In genomic region chr12:107130830-107131760, GRCh38 we compare ENCODE assay signal across 13 cellular contexts. TPM values are rescaled to one million over a fixed set of nuclear protein-coding genes. Genes with fewer than 3 reads are reported as not detected.
DNase-seq lines count a peak whose midpoint lies in the region; TF ChIP-seq lines count a peak whose summit lies in the region.
"Had no signal": no experiment of that assay in that cellular context is flagged by ENCODE, and none has a peak within 500 bp of the region (broad histone marks: within the 10 kb centered on the region; RNA-seq: fewer than 3 reads in every experiment).

No MANE protein-coding gene starts in this region.

- no peak overlapping the region for H3K14ac ChIP-seq in trophoblast cell (ENCODE audit: low read length)

- H3K23ac ChIP-seq in trophoblast cell (ENCODE audit: low read length): no peak overlapping the region

- H3K4me1 ChIP-seq in SK-N-SH (ENCODE audit: control insufficient read depth in 1 of 2, insufficient read depth in 2 of 2, low read depth in 1 of 2, low read length in 1 of 2): peaks cover 0 to 24% of the 10 kb centered on the region in 2 experiments; a peak in 2 of 4 replicates
- H3K4me1 ChIP-seq in trophoblast cell (ENCODE audit: control insufficient read depth in 1 of 2, insufficient read depth in 2 of 2, low read length in 2 of 2): no peaks in the 10 kb centered on the region
- no peaks in the 10 kb centered on the region for H3K4me1 ChIP-seq in ovary (ENCODE audit: insufficient read depth)
- H3K4me1 ChIP-seq: prostate gland had no signal

- no peaks in the 10 kb centered on the region for H3K27me3 ChIP-seq in SK-N-SH (ENCODE audit: insufficient read depth)
- no peaks in the 10 kb centered on the region for H3K27me3 ChIP-seq in trophoblast cell (ENCODE audit: insufficient read depth, low read length)
- H3K27me3 ChIP-seq in ovary: no peaks in the 10 kb centered on the region

- no peaks in the 10 kb centered on the region for H3F3A ChIP-seq in SK-N-SH (replicated peaks; ENCODE audit: insufficient read depth)

- H2AFZ ChIP-seq in SK-N-SH (ENCODE audit: low read depth) (no peak overlapping the region), trophoblast cell (ENCODE audit: insufficient read depth, low read length, poor library complexity) (no peak overlapping the region)

- peak overlapping the region in 1 of 2 experiments; percentile 76; a peak in 2 of 4 replicates for H3K27ac ChIP-seq in SK-N-SH (ENCODE audit: low read depth in 2 of 2, low read length in 1 of 2)
- no peak overlapping the region for H3K27ac ChIP-seq in trophoblast cell (ENCODE audit: low read depth, low read length)
- H3K27ac ChIP-seq in ovary: no peak overlapping the region
- H3K27ac ChIP-seq in coronary artery: no peak overlapping the region
- H3K27ac ChIP-seq: prostate gland had no signal

- H2BK5ac ChIP-seq in trophoblast cell (ENCODE audit: low read depth, low read length, poor library complexity): no peak overlapping the region

- WGBS in SK-N-SH (ENCODE audit: low lambda C conversion rate): 53% methylated on average over 6 of the region's 6 CpGs
- WGBS in trophoblast cell (ENCODE audit: extremely low coverage, insufficient coverage, insufficient read length): no CpG with 5 or more reads among the region's 6 CpGs
- 35 to 49% (median 43%) methylated on average over 6 of the region's 6 CpGs for WGBS in ovary, 3 donors

- H4K12ac ChIP-seq in trophoblast cell (ENCODE audit: low read depth, low read length): no peak overlapping the region

- peak; percentile 7; the same call in 1 of the 2 replicates for TF ChIP-seq RAD21 in SK-N-SH (IDR thresholded peaks at IDR 0.05; ENCODE audit: low read length)

- H3K4me2 ChIP-seq in SK-N-SH (no peak overlapping the region), trophoblast cell (ENCODE audit: low read length) (no peak overlapping the region)

- no peaks in the 10 kb centered on the region for H3K9me2 ChIP-seq in SK-N-SH

- DNase-seq in COLO668 (lab: John Stamatoyannopoulos, UW; ENCODE audit: unreplicated experiment) (peak; percentile 27), NCI-H1105 treated with DMSO at 0.1 percent for 48 hours (lab: John Stamatoyannopoulos, UW) (peak; percentile 99), NCI-H2171 (lab: John Stamatoyannopoulos, UW) (peak; percentile 53), SK-N-SH (peak; percentile 58), trophoblast cell (no peak), NCI-H526 treated with DMSO at 0.1 percent for 48 hours (lab: John Stamatoyannopoulos, UW) (no peak), ovary (no peak), coronary artery (ENCODE audit: low spot score) (no peak)
- DNase-seq: activated CD4-positive, alpha-beta T cell treated with anti-CD3 and anti-CD28 coated beads, Interleukin-2, amount 50 U/mL, for 4 hours; effector CD8-positive, alpha-beta T cell; left ventricle myocardium superior had no signal

- no peaks in the 10 kb centered on the region for H4K20me1 ChIP-seq in SK-N-SH (ENCODE audit: insufficient read depth)

- TF ChIP-seq EP300 in SK-N-SH (IDR thresholded peaks at IDR 0.05; ENCODE audit: borderline replicate concordance in 1 of 2, low read depth in 1 of 2, low read length in 1 of 2): peak in 1 of 2 experiments; percentile 83; a peak in 2 of 4 replicates
- TF ChIP-seq EP300 in ovary (IDR thresholded peaks at IDR 0.05): no peak

- CTCF ChIA-PET in SK-N-SH (lab: Yijun Ruan, JAX): interaction anchor here (0.6 to 13.4 kb wide), 90 partner anchors 9 to 754 kb away, joined by 3 to 361 read pairs (median 5); partner anchors contain the start of genes CRY1 and PWP1

- H2BK120ac ChIP-seq in trophoblast cell (ENCODE audit: insufficient read depth, low read length, poor library complexity): no peak overlapping the region

- H2AK5ac ChIP-seq in trophoblast cell (ENCODE audit: low read length): no peak overlapping the region

- H3K79me2 ChIP-seq in SK-N-SH (ENCODE audit: insufficient read depth) (no peaks in the 10 kb centered on the region), trophoblast cell (ENCODE audit: control insufficient read depth, insufficient read depth, low read length, poor library complexity) (no peaks in the 10 kb centered on the region)

- H4K91ac ChIP-seq in trophoblast cell (ENCODE audit: low read depth, low read length): no peak overlapping the region

- TF ChIP-seq POLR2A in ovary (IDR thresholded peaks at IDR 0.05): no peak

- no peak overlapping the region for H3K4ac ChIP-seq in trophoblast cell (ENCODE audit: low read depth, low read length)

- no peak for TF ChIP-seq CTCF in SK-N-SH (IDR thresholded peaks at IDR 0.05)
- TF ChIP-seq CTCF in ovary (IDR thresholded peaks at IDR 0.05): no peak
- TF ChIP-seq CTCF in coronary artery (IDR thresholded peaks at IDR 0.05): no peak

- H3K79me1 ChIP-seq in trophoblast cell (ENCODE audit: low read length): no peaks in the 10 kb centered on the region

- H3K4me3 ChIP-seq in SK-N-SH (ENCODE audit: low read depth in 2 of 2, low read length in 1 of 2) (no peak overlapping the region), trophoblast cell (ENCODE audit: low read depth, low read length) (no peak overlapping the region), ovary (no peak overlapping the region), coronary artery (no peak overlapping the region)
- H3K4me3 ChIP-seq: prostate gland had no signal

- POLR2A ChIA-PET in SK-N-SH (lab: Yijun Ruan, JAX): interaction anchor here (0.9 kb wide), 1 partner anchor 199 kb away, joined by 3 read pairs; no protein-coding TSS in a partner anchor

- H3K9me3 ChIP-seq in SK-N-SH (no peaks in the 10 kb centered on the region), trophoblast cell (ENCODE audit: insufficient read depth, low read depth, low read length) (peaks cover 2% of the 10 kb centered on the region), ovary (no peaks in the 10 kb centered on the region)
- H3K9me3 ChIP-seq: prostate gland had no signal

- intact Hi-C loops in ovary (cut with DNase I): no loop called here

- H3K36me3 ChIP-seq in SK-N-SH (replicated peaks in 1 of 2; ENCODE audit: control insufficient read depth in 1 of 2, insufficient read depth in 2 of 2, low read length in 1 of 2) (no peaks in the 10 kb centered on the region), trophoblast cell (ENCODE audit: control insufficient read depth in 1 of 2, insufficient read depth in 2 of 2, low read length in 2 of 2) (no peaks in the 10 kb centered on the region), ovary (no peaks in the 10 kb centered on the region)
- H3K36me3 ChIP-seq: prostate gland had no signal

- no peak overlapping the region for H3K18ac ChIP-seq in trophoblast cell (ENCODE audit: low read length)

- H4K8ac ChIP-seq in trophoblast cell (ENCODE audit: low read depth, low read length): no peak overlapping the region

- no peak overlapping the region for H2BK12ac ChIP-seq in trophoblast cell (ENCODE audit: low read length)

- no peak overlapping the region for H3K9ac ChIP-seq in SK-N-SH
- H3K9ac ChIP-seq in trophoblast cell (ENCODE audit: low read length): no peak overlapping the region

TF ChIP-seq in SK-N-SH, 30 proteins besides CTCF, POLR2A, EP300 and RAD21:
- TF ChIP-seq ZBTB33 (IDR thresholded peaks at IDR 0.05; ENCODE audit: borderline replicate concordance, low read depth) (no peak), RCOR1 (IDR thresholded peaks at IDR 0.05; ENCODE audit: low read length) (peak; percentile 52; the same call in 1 of the 2 replicates), CHD2 (IDR thresholded peaks at IDR 0.05; ENCODE audit: low read length, partially characterized antibody) (peak; percentile 26), FOXJ3 (CRISPR knock-in tag; IDR thresholded peaks at IDR 0.05) (peak; percentile 38; the same call in 1 of the 2 replicates), RFX5 (IDR thresholded peaks at IDR 0.05; ENCODE audit: low read length) (no peak), GATA2 (CRISPR knock-in tag; IDR thresholded peaks at IDR 0.05) (peak; percentile 50), USF1 (IDR thresholded peaks at IDR 0.05; ENCODE audit: borderline replicate concordance, low read depth) (no peak), JUND (IDR thresholded peaks at IDR 0.05) (no peak)

RNA-seq across cellular contexts. Expression of gene CRY1, which starts 37.7 kb away (rescaled TPM):
- polyA plus RNA-seq in SK-N-SH (2012; rRNA removed): 4.9 and 6.7 TPM in 2 replicates
- polyA plus RNA-seq in SK-N-SH (2012; cell fraction: cytosol; rRNA removed): 6.2 and 7.2 TPM in 2 replicates
- 6.9 and 9.4 TPM in 2 replicates for polyA plus RNA-seq in SK-N-SH (2012; cell fraction: nucleus; rRNA removed)
- polyA plus RNA-seq in trophoblast cell (2013): 14.8 and 16.0 TPM in 2 replicates
- total RNA-seq in ovary: 10 to 100 TPM; 11.9 to 49.1 (median 15.0) TPM
- polyA plus RNA-seq in ovary: 10 to 100 TPM in 1 of 2 donors, 1 to 10 TPM in 1; 8.3 to 11.5 TPM
- total RNA-seq: OCI-LY7 had no signal

Comparison
In these comparisons a context has a peak if more than half of its experiments do, and no peak if none do; other contexts are left out.
1. DNase-seq: peak in COLO668 (single experiment), NCI-H1105 treated with DMSO at 0.1 percent for 48 hours (single experiment), NCI-H2171 (single experiment) and SK-N-SH (single experiment); none in trophoblast cell (0 of 2), NCI-H526 treated with DMSO at 0.1 percent for 48 hours (single experiment), ovary (0 of 5) and coronary artery (single experiment).